Comparison of ENCODE assay signal across 20 cellular contexts in genomic region chr1:9061949-9062555, GRCh38. TPM values are rescaled to one million over a fixed set of nuclear protein-coding genes. Genes with fewer than 3 reads are reported as not detected.
DNase-seq lines count a peak whose midpoint lies in the region; ATAC-seq and TF ChIP-seq lines count a peak whose summit lies in the region.
"Had no signal": no experiment of that assay in that cellular context is flagged by ENCODE, and none has a peak within 500 bp of the region (broad histone marks: within the 10 kb centered on the region; RNA-seq: fewer than 3 reads in every experiment).

No MANE protein-coding gene starts in this region.

- H3K79me2 ChIP-seq in SU-DHL-6 (ENCODE audit: insufficient read depth, low read length), result peaks cover 11% of the 10 kb centered on the region; the same call in 1 of the 2 replicates

- DNase-seq in EL, result peak; percentile 55
- DNase-seq in glutamatergic neuron, result no peak
- DNase-seq in cerebellar cortex (ENCODE audit: low spot score), result no peak
- no peak for DNase-seq in OCI-M1 (lab: John Stamatoyannopoulos, UW)
- no peak for DNase-seq in activated CD4-positive, alpha-beta T cell treated with anti-CD3 and anti-CD28 coated beads, Interleukin-2, amount 50 U/mL, for 48 hours
- DNase-seq: activated CD4-positive, alpha-beta T cell treated with anti-CD3 and anti-CD28 coated beads, Interleukin-2, amount 10 ng/mL, durations not matched to agents 7 days and 5 days; activated naive CD8-positive, alpha-beta T cell treated with anti-CD3 and anti-CD28 coated beads, Interleukin-2, amount 50 U/mL, for 24 hours; activated T-cell treated with anti-CD3 and anti-CD28 coated beads, Interleukin-2, amount 50 U/mL, for 24 hours; NCI-H187 treated with DMSO at 0.1 percent for 48 hours; NCI-H69 had no signal

- H3K36me3 ChIP-seq in SU-DHL-6 (ENCODE audit: low read length), result no peaks in the 10 kb centered on the region
- no peaks in the 10 kb centered on the region for H3K36me3 ChIP-seq in skeletal muscle satellite cell (ENCODE audit: insufficient read depth, low read length)

- H2AFZ ChIP-seq in SU-DHL-6 (ENCODE audit: low read depth, low read length, severe bottlenecking), result no peak overlapping the region

- H3K9me3 Mint-ChIP-seq in glutamatergic neuron (ENCODE audit: unreplicated experiment), result no peaks in the 10 kb centered on the region
- H3K9me3 Mint-ChIP-seq: activated CD4-positive, alpha-beta T cell treated with anti-CD3 and anti-CD28 coated beads, Interleukin-2, amount 10 ng/mL, durations not matched to agents 7 days and 5 days; activated naive CD8-positive, alpha-beta T cell treated with anti-CD3 and anti-CD28 coated beads, Interleukin-2, amount 50 U/mL, for 24 hours; activated T-cell treated with anti-CD3 and anti-CD28 coated beads, Interleukin-2, amount 50 U/mL, for 24 hours; stimulated activated naive CD8-positive, alpha-beta T cell treated with anti-CD3 and anti-CD28 coated beads, Interleukin-15, Interleukin-2, amounts not matched to agents 100 ng/mL and 50 ng/mL, for 24 hours; T-helper 2 cell treated with Interferon-gamma antibody and Interleukin-4, amounts not matched to agents 5 μg/mL and 100 μg/mL, for 36 hours had no signal

- H3K9me3 ChIP-seq in SU-DHL-6 (ENCODE audit: insufficient read depth, low read length) (no peaks in the 10 kb centered on the region), skeletal muscle satellite cell (replicated peaks; ENCODE audit: low read length) (no peaks in the 10 kb centered on the region)

- H3K9ac ChIP-seq in SU-DHL-6 (ENCODE audit: low read length) (peak overlapping the region; percentile 6; the same call in 1 of the 2 replicates), skeletal muscle satellite cell (ENCODE audit: low read depth, low read length) (peak overlapping the region; percentile 14)

- peak overlapping the region; percentile 83 for H3K27ac ChIP-seq in SU-DHL-6 (ENCODE audit: low read depth, low read length)
- H3K27ac ChIP-seq: HL-60 had no signal

- no peaks in the 10 kb centered on the region for H3K36me3 Mint-ChIP-seq in glutamatergic neuron (ENCODE audit: unreplicated experiment)

- peaks cover 5% of the 10 kb centered on the region; the same call in 1 of the 2 replicates for H3F3A ChIP-seq in SU-DHL-6 (ENCODE audit: insufficient read depth)

- H3K27me3 ChIP-seq in SU-DHL-6 (ENCODE audit: low read length) (no peaks in the 10 kb centered on the region), skeletal muscle satellite cell (ENCODE audit: control insufficient read depth, insufficient read depth, low read length) (no peaks in the 10 kb centered on the region)

- no peak for ATAC-seq in esophagus mucosa
- ATAC-seq: activated naive CD8-positive, alpha-beta T cell treated with anti-CD3 and anti-CD28 coated beads, Interleukin-2, amount 50 U/mL, for 24 hours; HCT116; Right ventricle myocardium inferior had no signal

- peaks cover 38% of the 10 kb centered on the region for H3K4me1 ChIP-seq in skeletal muscle satellite cell (ENCODE audit: control insufficient read depth, insufficient read depth, low read length)

- peak overlapping the region; percentile 4 for H3K27ac Mint-ChIP-seq in glutamatergic neuron (ENCODE audit: unreplicated experiment)
- H3K27ac Mint-ChIP-seq: activated CD4-positive, alpha-beta T cell treated with anti-CD3 and anti-CD28 coated beads, Interleukin-2, amount 10 ng/mL, durations not matched to agents 7 days and 5 days; activated naive CD8-positive, alpha-beta T cell treated with anti-CD3 and anti-CD28 coated beads, Interleukin-2, amount 50 U/mL, for 24 hours; activated T-cell treated with anti-CD3 and anti-CD28 coated beads, Interleukin-2, amount 50 U/mL, for 24 hours; stimulated activated naive CD8-positive, alpha-beta T cell treated with anti-CD3 and anti-CD28 coated beads, Interleukin-15, Interleukin-2, amounts not matched to agents 100 ng/mL and 50 ng/mL, for 24 hours; T-helper 2 cell treated with Interferon-gamma antibody and Interleukin-4, amounts not matched to agents 5 μg/mL and 100 μg/mL, for 36 hours had no signal

- no peaks in the 10 kb centered on the region for H3K27me3 Mint-ChIP-seq in glutamatergic neuron (ENCODE audit: unreplicated experiment)
- H3K27me3 Mint-ChIP-seq: activated T-cell treated with anti-CD3 and anti-CD28 coated beads, Interleukin-2, amount 50 U/mL, for 24 hours; stimulated activated naive CD8-positive, alpha-beta T cell treated with anti-CD3 and anti-CD28 coated beads, Interleukin-15, Interleukin-2, amounts not matched to agents 100 ng/mL and 50 ng/mL, for 24 hours had no signal

- TF ChIP-seq CTCF in SU-DHL-6 (IDR thresholded peaks at IDR 0.05; ENCODE audit: insufficient read depth, low read length, poor library complexity, severe bottlenecking) (no peak), glutamatergic neuron (IDR thresholded peaks at IDR 0.05; ENCODE audit: partially characterized antibody, unreplicated experiment) (no peak)

- H3K4me3 ChIP-seq in SU-DHL-6 (ENCODE audit: insufficient read depth, low read length, poor library complexity, severe bottlenecking), result no peak overlapping the region
- H3K4me3 ChIP-seq in skeletal muscle satellite cell (ENCODE audit: low read length), result no peak overlapping the region
- H3K4me3 ChIP-seq: skin epidermis had no signal

- no peak overlapping the region for H3K4me3 Mint-ChIP-seq in glutamatergic neuron (ENCODE audit: unreplicated experiment)
- H3K4me3 Mint-ChIP-seq: activated CD4-positive, alpha-beta T cell treated with anti-CD3 and anti-CD28 coated beads, Interleukin-2, amount 10 ng/mL, durations not matched to agents 7 days and 5 days; activated naive CD8-positive, alpha-beta T cell treated with anti-CD3 and anti-CD28 coated beads, Interleukin-2, amount 50 U/mL, for 24 hours; activated T-cell treated with anti-CD3 and anti-CD28 coated beads, Interleukin-2, amount 50 U/mL, for 24 hours; stimulated activated naive CD8-positive, alpha-beta T cell treated with anti-CD3 and anti-CD28 coated beads, Interleukin-15, Interleukin-2, amounts not matched to agents 100 ng/mL and 50 ng/mL, for 24 hours; T-helper 2 cell treated with Interferon-gamma antibody and Interleukin-4, amounts not matched to agents 5 μg/mL and 100 μg/mL, for 36 hours had no signal

- H3K4me1 Mint-ChIP-seq in glutamatergic neuron (ENCODE audit: low read depth, unreplicated experiment), result peaks cover 7% of the 10 kb centered on the region
- H3K4me1 Mint-ChIP-seq: activated CD4-positive, alpha-beta T cell treated with anti-CD3 and anti-CD28 coated beads, Interleukin-2, amount 10 ng/mL, durations not matched to agents 7 days and 5 days; activated naive CD8-positive, alpha-beta T cell treated with anti-CD3 and anti-CD28 coated beads, Interleukin-2, amount 50 U/mL, for 24 hours had no signal

- H3K4me2 ChIP-seq in SU-DHL-6 (ENCODE audit: low read depth, low read length, poor library complexity, severe bottlenecking) (peak overlapping the region; percentile 32), skeletal muscle satellite cell (ENCODE audit: low read length) (peak overlapping the region; percentile 57)

- H4K20me1 ChIP-seq in SU-DHL-6 (ENCODE audit: low read depth, low read length), result no peaks in the 10 kb centered on the region

- no peaks in the 10 kb centered on the region for H3K9me2 ChIP-seq in SU-DHL-6 (replicated peaks; ENCODE audit: insufficient read depth, low read length)

RNA-seq across cellular contexts. Expression of gene SLC2A5, which starts 7.4 kb away (rescaled TPM):
- total RNA-seq in glutamatergic neuron (ENCODE audit: unreplicated experiment) (0.64 TPM), esophagus mucosa (5.9 TPM)
- total RNA-seq in skeletal muscle satellite cell (2012; rRNA removed), result 1.5 and 3.9 TPM in 2 replicates
- total RNA-seq: activated CD4-positive, alpha-beta T cell treated with anti-CD3 and anti-CD28 coated beads, Interleukin-2, amount 10 ng/mL, durations not matched to agents 7 days and 5 days had no signal

RNA-seq across cellular contexts. Expression of gene SLC2A7, which starts 35.8 kb away (rescaled TPM):
- not detected for total RNA-seq in glutamatergic neuron (ENCODE audit: unreplicated experiment)
- not detected in 2 replicates for total RNA-seq in skeletal muscle satellite cell (2012; rRNA removed)
- not detected for total RNA-seq in esophagus mucosa
- total RNA-seq: activated CD4-positive, alpha-beta T cell treated with anti-CD3 and anti-CD28 coated beads, Interleukin-2, amount 10 ng/mL, durations not matched to agents 7 days and 5 days; liver; Right ventricle myocardium inferior had no signal
